In the genomic region with DNA sequence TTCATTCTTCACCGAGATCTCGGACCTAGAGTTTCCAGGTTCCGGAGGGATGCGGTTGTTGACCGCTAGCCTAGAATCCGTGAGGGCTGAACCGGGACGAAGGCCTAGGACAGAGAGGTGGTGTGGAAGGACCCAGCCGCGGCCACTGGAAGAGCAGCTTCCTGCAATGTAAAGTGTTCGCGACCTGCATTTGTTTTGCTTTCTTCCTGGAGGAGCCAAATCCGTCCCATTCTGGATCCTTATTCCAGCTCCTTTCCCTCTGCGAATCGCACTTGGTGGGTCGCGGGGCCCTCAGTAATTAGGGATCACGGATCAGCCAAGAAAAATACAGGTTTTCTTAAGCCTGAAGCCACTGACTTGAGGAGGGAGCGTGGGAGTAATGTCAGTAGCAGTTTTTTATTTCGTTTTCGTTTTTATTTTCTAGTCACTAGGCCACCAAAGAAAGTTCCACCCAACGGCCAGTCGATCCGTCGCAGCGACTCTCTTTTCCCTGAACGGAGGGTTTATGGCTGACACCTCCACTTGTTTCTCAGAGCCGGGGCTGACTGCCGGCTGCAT, we compare ENCODE assay signal across 8 cellular contexts. TPM values are rescaled to one million over a fixed set of nuclear protein-coding genes. Genes with fewer than 3 reads are reported as not detected.
DNase-seq lines count a peak whose midpoint lies in the region; ATAC-seq and TF ChIP-seq lines count a peak whose summit lies in the region.

No MANE protein-coding gene starts in this region.

- peak overlapping the region; percentile 99 for H3K27ac Mint-ChIP-seq in stimulated activated effector memory CD8-positive, alpha-beta T cell treated with anti-CD3 and anti-CD28 coated beads, Interleukin-12 subunit alpha, Interleukin-12 subunit beta, amount 100 ng/mL, for 72 hours

- peaks cover 12% of the 10 kb centered on the region for H3K4me1 ChIP-seq in SJSA1 (replicated peaks)

- peaks cover 47% of the 10 kb centered on the region for H3K36me3 Mint-ChIP-seq in stimulated activated effector memory CD8-positive, alpha-beta T cell treated with anti-CD3 and anti-CD28 coated beads, Interleukin-12 subunit alpha, Interleukin-12 subunit beta, amount 100 ng/mL, for 72 hours

- peak; percentile 37 for ATAC-seq in HG02798 (IDR thresholded peaks at IDR 0.05; ENCODE audit: poor library complexity, unreplicated experiment)
- ATAC-seq in stimulated activated effector memory CD8-positive, alpha-beta T cell treated with anti-CD3 and anti-CD28 coated beads, Interleukin-12 subunit alpha, Interleukin-12 subunit beta, amount 100 ng/mL, for 72 hours = peak; percentile 33

- H3K4me3 Mint-ChIP-seq in stimulated activated effector memory CD8-positive, alpha-beta T cell treated with anti-CD3 and anti-CD28 coated beads, Interleukin-12 subunit alpha, Interleukin-12 subunit beta, amount 100 ng/mL, for 72 hours = peak overlapping the region; percentile 93

- peak overlapping the region; percentile 80 for H3K27ac ChIP-seq in SJSA1

- H3K27me3 ChIP-seq in SJSA1 (replicated peaks) = no peaks in the 10 kb centered on the region

- no peaks in the 10 kb centered on the region for H3K9me3 ChIP-seq in SJSA1 (replicated peaks)

- H3K4me3 ChIP-seq in SJSA1 (peak overlapping the region; percentile 50), fibroblast of the aortic adventitia (ENCODE audit: low read depth, low read length) (peak overlapping the region; percentile 73)

- H3K9me3 Mint-ChIP-seq in stimulated activated effector memory CD8-positive, alpha-beta T cell treated with anti-CD3 and anti-CD28 coated beads, Interleukin-12 subunit alpha, Interleukin-12 subunit beta, amount 100 ng/mL, for 72 hours = no peaks in the 10 kb centered on the region

- H3K36me3 ChIP-seq in SJSA1 = no peaks in the 10 kb centered on the region

- DNase-seq in activated CD8-positive, alpha-beta memory T cell treated with anti-CD3 and anti-CD28 coated beads for 24 hours = peak; percentile 84
- DNase-seq in activated CD8-positive, alpha-beta memory T cell treated with anti-CD3 and anti-CD28 coated beads, Interleukin-2, amount 50 U/mL, for 4 hours = no peak
- DNase-seq in SJSA1 (ENCODE audit: low read depth in 1 of 2, low spot score in 2 of 2) (no peak), fibroblast of the aortic adventitia (ENCODE audit: low read depth) (no peak), NCI-H510A treated with DMSO at 0.1 percent for 48 hours (lab: John Stamatoyannopoulos, UW) (no peak), NCI-H82 (lab: John Stamatoyannopoulos, UW) (no peak)
- DNase-seq in stimulated activated effector memory CD8-positive, alpha-beta T cell treated with anti-CD3 and anti-CD28 coated beads, Interleukin-12 subunit alpha, Interleukin-12 subunit beta, amount 100 ng/mL, for 72 hours (ENCODE audit: low spot score in 2 of 2) = no peak

- no peak for TF ChIP-seq CTCF in fibroblast of the aortic adventitia (IDR thresholded peaks at IDR 0.05; ENCODE audit: insufficient read depth, low read length)

- H3K4me1 Mint-ChIP-seq in stimulated activated effector memory CD8-positive, alpha-beta T cell treated with anti-CD3 and anti-CD28 coated beads, Interleukin-12 subunit alpha, Interleukin-12 subunit beta, amount 100 ng/mL, for 72 hours = peaks cover 48% of the 10 kb centered on the region

RNA-seq across cellular contexts. Expression of a gene that starts 48.6 kb away (rescaled TPM):
- total RNA-seq in SJSA1 (2014; rRNA removed; shearing (Covaris generic)) = 1.4 and 2.5 TPM in 2 replicates
- total RNA-seq in fibroblast of the aortic adventitia (ENCODE audit: low replicate concordance) = 3.0 and 3.4 TPM in 2 replicates
